ENCODE assay signal across 1 cellular context in genomic region chr2:234111523-234111922, GRCh38.
TF ChIP-seq lines count a peak whose summit lies in the region.

No MANE protein-coding gene starts in this region.

TF ChIP-seq in IMR-90, 13 proteins besides CTCF, POLR2A, EP300 and RAD21 (continued from another document):
- TF ChIP-seq USF2 (IDR thresholded peaks at IDR 0.05; ENCODE audit: low read depth, low read length) = no peak
